Comparison of ENCODE assay signal across 15 cellular contexts in genomic region chr1:235640580-235640979, GRCh38. TPM values are rescaled to one million over a fixed set of nuclear protein-coding genes. Genes with fewer than 3 reads are reported as not detected.
DNase-seq lines count a peak whose midpoint lies in the region; FAIRE-seq and TF ChIP-seq lines count a peak whose summit lies in the region.
"Had no signal": no experiment of that assay in that cellular context is flagged by ENCODE, and none has a peak within 500 bp of the region (broad histone marks: within the 10 kb centered on the region; RNA-seq: fewer than 3 reads in every experiment).

No MANE protein-coding gene starts in this region.

- no peaks in the 10 kb centered on the region for H3K9me3 ChIP-seq in BLaER1 treated with 17β-estradiol and CSF1 and Interleukin-3, amounts not matched to agents 10 nM and 100 nM (replicated peaks in 1 of 11)
- no peaks in the 10 kb centered on the region for H3K9me3 ChIP-seq in CD8-positive, alpha-beta memory T cell (ENCODE audit: low read length)
- H3K9me3 ChIP-seq in kidney (ENCODE audit: control insufficient read depth in 1 of 2, low read length in 2 of 2) = no peaks in the 10 kb centered on the region

- no peaks in the 10 kb centered on the region for H3K36me3 ChIP-seq in BLaER1 treated with 17β-estradiol and CSF1 and Interleukin-3, amounts not matched to agents 10 nM and 100 nM
- H3K36me3 ChIP-seq in CD8-positive, alpha-beta memory T cell (ENCODE audit: insufficient read depth, low read length) = no peaks in the 10 kb centered on the region
- no peaks in the 10 kb centered on the region for H3K36me3 ChIP-seq in kidney (ENCODE audit: control insufficient read depth in 1 of 2, insufficient read depth in 2 of 2, low read length in 2 of 2)

- FAIRE-seq in kidney (lab: Jason Lieb, UNC) = no peak

- H3K36me3 Mint-ChIP-seq in CD8-positive, alpha-beta memory T cell = peaks cover 0 to 3% (median 0%) of the 10 kb centered on the region in 3 donors
- H3K36me3 Mint-ChIP-seq in chondrocyte (ENCODE audit: low read depth) = no peaks in the 10 kb centered on the region

- peak overlapping the region in 4 of 7 donors; percentile 37 to 50 (median 43) for H3K4me3 Mint-ChIP-seq in CD8-positive, alpha-beta memory T cell
- H3K4me3 Mint-ChIP-seq in chondrocyte (ENCODE audit: unreplicated experiment) = no peak overlapping the region
- H3K4me3 Mint-ChIP-seq: CD4-positive, alpha-beta T cell; GM23338 had no signal

- H4K20me1 ChIP-seq in BLaER1 treated with 17β-estradiol and CSF1 and Interleukin-3, amounts not matched to agents 10 nM and 100 nM = peaks cover 0 to 23% (median 0%) of the 10 kb centered on the region in 11 experiments; a peak in 7 of 22 replicates

- TF ChIP-seq CTCF in chondrocyte (IDR thresholded peaks at IDR 0.05) (no peak), kidney (IDR thresholded peaks at IDR 0.05; ENCODE audit: borderline replicate concordance, extremely low read depth, insufficient read depth) (no peak)

- H3K27ac Mint-ChIP-seq in CD8-positive, alpha-beta memory T cell = peak overlapping the region in 1 of 8 donors; percentile 20
- H3K27ac Mint-ChIP-seq in chondrocyte (ENCODE audit: unreplicated experiment) = no peak overlapping the region
- H3K27ac Mint-ChIP-seq: CD4-positive, alpha-beta T cell; GM23338 had no signal

- no peak for DNase-seq in CD8-positive, alpha-beta memory T cell
- DNase-seq in chondrocyte (ENCODE audit: low spot score) (peak; percentile 47), posterior vena cava (ENCODE audit: low spot score) (peak; percentile 41), NCI-H1436 (lab: John Stamatoyannopoulos, UW) (no peak), kidney (no peak), T1000 (lab: John Stamatoyannopoulos, UW) (no peak)
- DNase-seq: KBM-7, NCI-H1436 treated with DMSO at 0.1 percent for 48 hours, NCI-H2081, NCI-H774, RPMI8226, SIG-M5 had no signal

- peak overlapping the region; percentile 77 to 99 (median 95); a peak in 19 of 22 replicates for H3K4me2 ChIP-seq in BLaER1 treated with 17β-estradiol and CSF1 and Interleukin-3, amounts not matched to agents 10 nM and 100 nM
- H3K4me2 ChIP-seq: GM23338 had no signal

- H3K9me3 Mint-ChIP-seq in CD8-positive, alpha-beta memory T cell = no peaks in the 10 kb centered on the region
- H3K9me3 Mint-ChIP-seq in chondrocyte (ENCODE audit: low read depth) = no peaks in the 10 kb centered on the region
- H3K9me3 Mint-ChIP-seq: CD4-positive, alpha-beta T cell; GM23338 had no signal

- POLR2A ChIA-PET in CD8-positive, alpha-beta memory T cell (lab: Charles Lee) = interaction anchor here (2.0 kb wide), 1 partner anchor 136 kb away, joined by 6 read pairs; the partner anchor contains the start of gene B3GALNT2

- H3K4me1 ChIP-seq in BLaER1 treated with 17β-estradiol and CSF1 and Interleukin-3, amounts not matched to agents 10 nM and 100 nM = peaks cover 22 to 39% (median 32%) of the 10 kb centered on the region in 10 experiments
- H3K4me1 ChIP-seq in CD8-positive, alpha-beta memory T cell (ENCODE audit: insufficient read depth, low read length) = peaks cover 19% of the 10 kb centered on the region
- H3K4me1 ChIP-seq in kidney (ENCODE audit: control insufficient read depth in 1 of 2, insufficient read depth in 1 of 2, low read depth in 1 of 2, low read length in 2 of 2) = no peaks in the 10 kb centered on the region

- H3K27me3 ChIP-seq in BLaER1 treated with 17β-estradiol and CSF1 and Interleukin-3, amounts not matched to agents 10 nM and 100 nM = peaks cover 0 to 9% (median 5%) of the 10 kb centered on the region in 11 experiments; a peak in 6 of 22 replicates
- no peaks in the 10 kb centered on the region for H3K27me3 ChIP-seq in CD8-positive, alpha-beta memory T cell (ENCODE audit: insufficient read depth, low read length, poor library complexity, severe bottlenecking)

- peaks cover 0 to 5% of the 10 kb centered on the region in 2 donors for H3K27me3 Mint-ChIP-seq in CD8-positive, alpha-beta memory T cell
- H3K27me3 Mint-ChIP-seq in chondrocyte (ENCODE audit: low read depth) = peaks cover 10% of the 10 kb centered on the region

- CTCF ChIA-PET in CD8-positive, alpha-beta memory T cell (lab: Charles Lee) = no interaction called here

- peak overlapping the region in 1 of 11 experiments; percentile 80; a peak in 3 of 22 replicates for H3K27ac ChIP-seq in BLaER1 treated with 17β-estradiol and CSF1 and Interleukin-3, amounts not matched to agents 10 nM and 100 nM
- H3K27ac ChIP-seq in CD8-positive, alpha-beta memory T cell (ENCODE audit: low read depth, low read length) = no peak overlapping the region
- H3K27ac ChIP-seq in kidney (ENCODE audit: low read depth in 2 of 2, low read length in 2 of 2) = no peak overlapping the region

- no peak overlapping the region; a peak in 1 of 22 replicates for H3K9ac ChIP-seq in BLaER1 treated with 17β-estradiol and CSF1 and Interleukin-3, amounts not matched to agents 10 nM and 100 nM
- no peak overlapping the region for H3K9ac ChIP-seq in kidney (ENCODE audit: low read length in 2 of 2)

- intact Hi-C loops in posterior vena cava (cut with DNase I) = no loop called here
- intact Hi-C loops in kidney (cut with DNase I) = no loop called here

- H3K4me1 Mint-ChIP-seq in CD8-positive, alpha-beta memory T cell = peaks cover 21 to 33% (median 28%) of the 10 kb centered on the region in 3 donors
- H3K4me1 Mint-ChIP-seq in chondrocyte (ENCODE audit: low read depth) = peaks cover 9% of the 10 kb centered on the region

- H3K4me3 ChIP-seq in BLaER1 treated with 17β-estradiol and CSF1 and Interleukin-3, amounts not matched to agents 10 nM and 100 nM = no peak overlapping the region
- H3K4me3 ChIP-seq in CD8-positive, alpha-beta memory T cell (ENCODE audit: low read length) = no peak overlapping the region
- no peak overlapping the region for H3K4me3 ChIP-seq in kidney (ENCODE audit: low read length in 2 of 2)
- H3K4me3 ChIP-seq: GM23338 had no signal

RNA-seq across cellular contexts. Expression of gene GNG4, which starts 9.0 kb away (rescaled TPM):
- 1 to 10 TPM; 5.2 to 5.6 TPM for total RNA-seq in CD8-positive, alpha-beta memory T cell
- not detected for polyA plus RNA-seq in CD8-positive, alpha-beta memory T cell
- 0.19 to 0.60 TPM (median 0.38 TPM) in 3 replicates for total RNA-seq in chondrocyte
- under 1 TPM; 0.32 to 0.38 TPM for total RNA-seq in posterior vena cava
- total RNA-seq in kidney = not detected
- 4.5 TPM for polyA plus RNA-seq in kidney (ENCODE audit: insufficient read depth, low read depth, low replicate concordance)
- total RNA-seq: CD4-positive, alpha-beta T cell had no signal

Comparison
In these comparisons a context has a peak if more than half of its experiments do, and no peak if none do; other contexts are left out.
1. DNase-seq: peak in chondrocyte (single experiment) and posterior vena cava (single experiment); none in CD8-positive, alpha-beta memory T cell (0 of 5), NCI-H1436 (single experiment), kidney (single experiment) and T1000 (single experiment).